ENCODE assay signal across 9 cellular contexts in genomic region chr1:36342426-36343185, GRCh38. TPM values are rescaled to one million over a fixed set of nuclear protein-coding genes. Genes with fewer than 3 reads are reported as not detected.
A peak's percentile ranks its signal among the peaks of the same experiment; 100 is the strongest.
DNase-seq lines count a peak whose midpoint lies in the region; ATAC-seq, FAIRE-seq and TF ChIP-seq lines count a peak whose summit lies in the region.
"Had no signal": no experiment of that assay in that cellular context is flagged by ENCODE, and none has a peak within 500 bp of the region (broad histone marks: within the 10 kb centered on the region; RNA-seq: fewer than 3 reads in every experiment).

No MANE protein-coding gene starts in this region.

- SMC1A ChIA-PET in GM12878 (lab: Charles Lee; ENCODE audit: uncharacterized antibody, unreplicated experiment) = interaction anchor here (0.6 to 2.8 kb wide), 9 partner anchors 11 to 129 kb away, joined by 3 to 36 read pairs (median 7); no protein-coding TSS in a partner anchor

- H3K9me3 ChIP-seq in H9 (ENCODE audit: control insufficient read depth, low read depth, low read length) (no peaks in the 10 kb centered on the region), GM12878 (replicated peaks; ENCODE audit: control insufficient read depth, insufficient read depth, low read length) (no peaks in the 10 kb centered on the region), kidney (ENCODE audit: control insufficient read depth in 1 of 2, low read length in 2 of 2) (no peaks in the 10 kb centered on the region)

- H2BK5ac ChIP-seq in H9 (ENCODE audit: insufficient read length, low read length) = no peak overlapping the region

- no peak for TF ChIP-seq EP300 in GM12878 (IDR thresholded peaks at IDR 0.05; ENCODE audit: borderline replicate concordance in 1 of 2, control insufficient read depth in 1 of 2, low read depth in 2 of 2, low read length in 2 of 2)

- no peak overlapping the region for H3K18ac ChIP-seq in H9 (ENCODE audit: insufficient read length, low read depth, low read length)

- H3K4me3 ChIP-seq in AG10803 (ENCODE audit: low read length) (no peak overlapping the region), GM12878 (no peak overlapping the region), kidney (ENCODE audit: low read length in 2 of 2) (no peak overlapping the region)

- H2BK15ac ChIP-seq in H9 (ENCODE audit: low read depth, low read length) = no peak overlapping the region

- TF ChIP-seq RAD21 in GM12878 (IDR thresholded peaks at IDR 0.05; ENCODE audit: insufficient read depth, low read depth, low read length) = peak; percentile 93

- intact Hi-C loops in GM12878 (cut with micrococcal nuclease; ENCODE audit: unreplicated experiment) = loop anchor here (1.0 kb wide), 2 partner anchors 27 to 78 kb away; no protein-coding TSS in a partner anchor
- intact Hi-C loops in kidney (cut with DNase I) = loop anchor here (5.0 kb wide), 1 partner anchor 80 kb away; no protein-coding TSS in a partner anchor

- H2BK120ac ChIP-seq in H9 (ENCODE audit: low read depth, low read length, poor library complexity, severe bottlenecking) = no peak overlapping the region

- H4K20me1 ChIP-seq in H9 (ENCODE audit: control insufficient read depth, insufficient read depth, insufficient read length) (no peaks in the 10 kb centered on the region), GM12878 (ENCODE audit: control insufficient read depth, insufficient read depth) (no peaks in the 10 kb centered on the region)

- in situ Hi-C loops in GM12878 (cut with MboI) = no loop called here

- H3K79me2 ChIP-seq in H9 (ENCODE audit: insufficient read depth, low read length) = no peaks in the 10 kb centered on the region
- H3K79me2 ChIP-seq in GM12878 (ENCODE audit: control insufficient read depth, insufficient read depth, low read length) = no peaks in the 10 kb centered on the region

- no peak overlapping the region for H3K56ac ChIP-seq in H9 (ENCODE audit: insufficient read length, low read depth, low read length)

- H3K36me3 ChIP-seq in GM12878 (ENCODE audit: control insufficient read depth in 2 of 2, insufficient read depth in 2 of 2, low read length in 1 of 2) (peaks cover 10% of the 10 kb centered on the region in 2 experiments; a peak in 3 of 4 replicates), kidney (ENCODE audit: control insufficient read depth in 1 of 2, insufficient read depth in 2 of 2, low read length in 2 of 2) (peaks cover 19 to 20% of the 10 kb centered on the region in 2 donors)

- POLR2A ChIA-PET in GM12878 (lab: Charles Lee) = interaction anchor here (0.6 to 1.0 kb wide), 2 partner anchors 44 to 45 kb away, joined by 3 read pairs; no protein-coding TSS in a partner anchor

- no peak overlapping the region for H2BK20ac ChIP-seq in H9 (ENCODE audit: low read depth, low read length, poor library complexity, severe bottlenecking)

- ATAC-seq in GM12878 = peak; percentile 93

- H3K4me2 ChIP-seq in H9 (ENCODE audit: insufficient read depth, insufficient read length, low read length) = no peak overlapping the region
- H3K4me2 ChIP-seq in GM12878 (ENCODE audit: control insufficient read depth, insufficient read depth) = no peak overlapping the region

- no peak overlapping the region for H3K4ac ChIP-seq in H9 (ENCODE audit: low read depth, low read length)

- H3K79me1 ChIP-seq in H9 (ENCODE audit: insufficient read depth, low read depth, low read length, poor library complexity, severe bottlenecking) = no peaks in the 10 kb centered on the region

- no peak for FAIRE-seq in GM12878 (lab: Jason Lieb, UNC)
- no peak for FAIRE-seq in kidney (lab: Jason Lieb, UNC)
- FAIRE-seq: islet of Langerhans had no signal

- RAD21 ChIA-PET in GM12878 (lab: Charles Lee; ENCODE audit: unreplicated experiment) = interaction anchor here (0.6 to 2.3 kb wide), 19 partner anchors 10 to 193 kb away, joined by 3 to 37 read pairs (median 3); partner anchors contain the start of genes OSCP1 and TRAPPC3

- no peak overlapping the region for H3K9ac ChIP-seq in H9 (ENCODE audit: extremely low read depth, insufficient read length, low read length)
- H3K9ac ChIP-seq in GM12878 (ENCODE audit: control insufficient read depth, insufficient read depth, low read length) = no peak overlapping the region
- H3K9ac ChIP-seq in kidney (ENCODE audit: low read length in 2 of 2) = no peak overlapping the region

- H3K4me3 Mint-ChIP-seq in H9 = no peak overlapping the region

- H3K23me2 ChIP-seq in H9 (ENCODE audit: insufficient read length, low read depth, low read length, poor library complexity, severe bottlenecking) = no peaks in the 10 kb centered on the region

- CTCF ChIA-PET in GM12878 (lab: Yijun Ruan, JAX) = interaction anchor here (0.6 to 13.5 kb wide), 27 partner anchors 8 to 482 kb away, joined by 3 to 157 read pairs (median 5); partner anchors contain the start of genes EVA1B, LSM10, SH3D21 and TRAPPC3

- no peak overlapping the region for H4K5ac ChIP-seq in H9 (ENCODE audit: insufficient read length, low read depth, low read length)

- no peaks in the 10 kb centered on the region for H3K9me3 Mint-ChIP-seq in H9

- DNase-seq in AG10803 (ENCODE audit: low read depth) = peak; percentile 75
- peak; percentile 67 for DNase-seq in H9
- DNase-seq in SW 1271 (lab: John Stamatoyannopoulos, UW) = peak; percentile 44 to 46
- no peak for DNase-seq in GM12878 (ENCODE audit: low read depth, low spot score)
- DNase-seq in kidney = no peak
- peak; percentile 30 for DNase-seq in stimulated activated CD8-positive, alpha-beta memory T cell treated with anti-CD3 and anti-CD28 coated beads, Interleukin-12 subunit alpha, Interleukin-12 subunit beta, amount 100 ng/mL, for 1 hour (ENCODE audit: low read depth)
- no peak for DNase-seq in occipital lobe (lab: John Stamatoyannopoulos, UW)
- DNase-seq in NCI-H1436 (lab: John Stamatoyannopoulos, UW) = no peak

- H3K4me1 ChIP-seq in H9 (ENCODE audit: insufficient read depth, low read length) = no peaks in the 10 kb centered on the region
- no peaks in the 10 kb centered on the region for H3K4me1 ChIP-seq in GM12878 (ENCODE audit: control insufficient read depth, insufficient read depth, low read length)
- peaks cover 0 to 13% of the 10 kb centered on the region in 2 donors for H3K4me1 ChIP-seq in kidney (ENCODE audit: control insufficient read depth in 1 of 2, insufficient read depth in 1 of 2, low read depth in 1 of 2, low read length in 2 of 2)

- H3K27me3 ChIP-seq in H9 (ENCODE audit: insufficient read depth, low read length) = no peaks in the 10 kb centered on the region
- H3K27me3 ChIP-seq in GM12878 (replicated peaks in 1 of 2; ENCODE audit: control insufficient read depth in 2 of 2, insufficient read depth in 2 of 2, low read length in 1 of 2) = no peaks in the 10 kb centered on the region

- BruUV-seq in GM12878 (replicated peaks; lab: Mats Ljungman, UMichigan) = no TSS peak

- H4K91ac ChIP-seq in H9 (ENCODE audit: insufficient read length, low read depth, low read length) = no peak overlapping the region

- H3K27ac ChIP-seq in H9 (ENCODE audit: insufficient read length, low read depth, low read length) (no peak overlapping the region), GM12878 (ENCODE audit: control insufficient read depth, insufficient read depth) (no peak overlapping the region), kidney (ENCODE audit: low read depth in 2 of 2, low read length in 2 of 2) (no peak overlapping the region)

- peaks cover 3 to 27% (median 21%) of the 10 kb centered on the region in 3 experiments; a peak in 6 of 7 replicates for H3K36me3 Mint-ChIP-seq in H9 (ENCODE audit: insufficient read depth in 1 of 3, low read depth in 3 of 3)

- no peak overlapping the region for H3K14ac ChIP-seq in H9 (ENCODE audit: insufficient read depth, low read length)

- TF ChIP-seq CTCF in AG10803 (conservative IDR thresholded peaks at IDR 0.05; ENCODE audit: low read length) = peak; percentile 74
- peak; percentile 75 for TF ChIP-seq CTCF in H9 (conservative IDR thresholded peaks at IDR 0.05)
- peak; percentile 68 to 90 (median 87) for TF ChIP-seq CTCF in GM12878 (IDR thresholded peaks at IDR 0.05 in 2 of 3, conservative IDR thresholded peaks at IDR 0.05 in 1 of 3; ENCODE audit: control insufficient read depth in 2 of 3, extremely low read depth in 1 of 3, insufficient read depth in 1 of 3, low read depth in 3 of 3, low read length in 3 of 3)
- peak; percentile 76 for TF ChIP-seq CTCF in kidney (IDR thresholded peaks at IDR 0.05; ENCODE audit: borderline replicate concordance, extremely low read depth, insufficient read depth)

- no peaks in the 10 kb centered on the region for H3K4me1 Mint-ChIP-seq in H9

- no peak overlapping the region for H2AFZ ChIP-seq in H9 (ENCODE audit: low read length)
- H2AFZ ChIP-seq in GM12878 (ENCODE audit: control insufficient read depth, low read depth, low read length) = no peak overlapping the region

- TF ChIP-seq POLR2A in GM12878 (IDR thresholded peaks at IDR 0.05; ENCODE audit: low read depth, low read length) = no peak

- no peak overlapping the region for H2BK12ac ChIP-seq in H9 (ENCODE audit: insufficient read length, low read depth, low read length)

- H3K27me3 Mint-ChIP-seq in H9 (ENCODE audit: low read depth) = no peaks in the 10 kb centered on the region; the same call in 1 of the 2 replicates

- no peak overlapping the region for H3K23ac ChIP-seq in H9 (ENCODE audit: insufficient read length, low read depth, low read length)

- no peak overlapping the region for H3K27ac Mint-ChIP-seq in H9

- no peak overlapping the region for H3T11ph ChIP-seq in H9 (ENCODE audit: low read length)

- H4K8ac ChIP-seq in H9 (replicated peaks; ENCODE audit: insufficient read length, low read depth, low read length) = no peak overlapping the region

- no peak overlapping the region for H2AK5ac ChIP-seq in H9 (ENCODE audit: insufficient read length, low read length)

- WGBS in H9 (ENCODE audit: extremely low coverage, insufficient read length, low lambda C conversion rate) = no CpG with 5 or more reads among the region's 10 CpGs
- 82% methylated on average over 10 of the region's 10 CpGs for WGBS in GM12878 (ENCODE audit: insufficient coverage, insufficient replicate concordance, low lambda C conversion rate, missing lambda C conversion rate)

RNA-seq across cellular contexts. Expression of gene EVA1B, which starts 19.2 kb away (rescaled TPM):
- total RNA-seq in H9 (2021) (5.5 and 6.4 TPM in 2 replicates), GM12878 (2014; rRNA removed) (6.4 and 6.9 TPM in 2 replicates), GM12878 (2014; rRNA removed; fragmentation: Illumina TruSeq; extraction: Trizol) (0.32 and 0.45 TPM in 2 replicates), GM12878 (2021) (5.3 and 6.1 TPM in 2 replicates), kidney (31.8 TPM), occipital lobe (4.5 TPM)
- total RNA-seq in GM12878 (2013; cell fraction: nucleolus; rRNA removed) = 1.2 TPM in 1 of 2 replicates, not detected in the other
- polyA plus RNA-seq in GM12878 (2011; ENCODE audit: low read depth) = 2.1 TPM
- polyA plus RNA-seq in GM12878 (2011; rRNA removed) (0.58 TPM in 1 of 2 replicates, not detected in the other), GM12878 (2014; fragmentation: Illumina TruSeq; extraction: Trizol) (not detected in 2 replicates), GM12878 (2014; fragmentation: Nextera tagmentation; extraction: Ambion mirVana) (under 1 TPM in 1 of 2 experiments, not detected in 1; 0.15 TPM), GM12878 (2014; rRNA removed) (3.4 and 6.7 TPM in 2 replicates), GM12878 (2016; fragmentation: Nextera tagmentation; extraction: Ambion mirVana) (1 to 10 TPM; 2.7 to 3.2 TPM), kidney (ENCODE audit: insufficient read depth, low read depth, low replicate concordance) (91.8 TPM)
- polyA plus RNA-seq in GM12878 (2011; cell fraction: cytosol; rRNA removed) = 1.5 and 2.1 TPM in 2 replicates
- 1.0 TPM in 2 replicates for polyA plus RNA-seq in GM12878 (2011; cell fraction: nucleus; rRNA removed)
- 9.5 and 12.8 TPM in 2 replicates for polyA plus RNA-seq in GM12878 (2012)
- polyA minus RNA-seq in GM12878 (2011; rRNA and poly(A)+ RNA removed) = 0.21 TPM in 1 of 2 replicates, not detected in the other
- not detected in 2 replicates for polyA minus RNA-seq in GM12878 (2011; cell fraction: cytosol; rRNA and poly(A)+ RNA removed)
- polyA minus RNA-seq in GM12878 (2011; cell fraction: nucleus; rRNA and poly(A)+ RNA removed) = not detected in 2 replicates

RNA-seq across cellular contexts. Expression of gene SH3D21, which starts 36.4 kb away (rescaled TPM):
- total RNA-seq in H9 (2021) = 16.9 and 18.3 TPM in 2 replicates
- total RNA-seq in GM12878 (2013; cell fraction: nucleolus; rRNA removed) = 31.8 and 32.6 TPM in 2 replicates
- 1.9 and 3.2 TPM in 2 replicates for total RNA-seq in GM12878 (2014; rRNA removed)
- total RNA-seq in GM12878 (2014; rRNA removed; fragmentation: Illumina TruSeq; extraction: Trizol) = 2.1 and 2.4 TPM in 2 replicates
- total RNA-seq in GM12878 (2021) = 4.9 and 5.5 TPM in 2 replicates
- polyA plus RNA-seq in GM12878 (2011; ENCODE audit: low read depth) = 17.9 TPM
- polyA plus RNA-seq in GM12878 (2011; rRNA removed) = 2.1 and 2.5 TPM in 2 replicates
- 1.9 and 2.3 TPM in 2 replicates for polyA plus RNA-seq in GM12878 (2011; cell fraction: cytosol; rRNA removed)
- polyA plus RNA-seq in GM12878 (2011; cell fraction: nucleus; rRNA removed) = 24.3 and 33.9 TPM in 2 replicates
- polyA plus RNA-seq in GM12878 (2012) = 17.2 and 21.1 TPM in 2 replicates
- polyA plus RNA-seq in GM12878 (2014; fragmentation: Illumina TruSeq; extraction: Trizol) = 2.3 and 5.1 TPM in 2 replicates
- under 1 TPM; 0.06 to 0.11 TPM for polyA plus RNA-seq in GM12878 (2014; fragmentation: Nextera tagmentation; extraction: Ambion mirVana)
- 5.7 and 5.9 TPM in 2 replicates for polyA plus RNA-seq in GM12878 (2014; rRNA removed)
- 1 to 10 TPM in 1 of 2 experiments, under 1 TPM in 1; 0.19 to 2.1 TPM for polyA plus RNA-seq in GM12878 (2016; fragmentation: Nextera tagmentation; extraction: Ambion mirVana)
- polyA minus RNA-seq in GM12878 (2011; rRNA and poly(A)+ RNA removed) = 0.88 and 4.3 TPM in 2 replicates
- 0.62 and 1.7 TPM in 2 replicates for polyA minus RNA-seq in GM12878 (2011; cell fraction: cytosol; rRNA and poly(A)+ RNA removed)
- polyA minus RNA-seq in GM12878 (2011; cell fraction: nucleus; rRNA and poly(A)+ RNA removed) = 4.8 and 7.2 TPM in 2 replicates
- 33.4 TPM for total RNA-seq in kidney
- 5.7 TPM for polyA plus RNA-seq in kidney (ENCODE audit: insufficient read depth, low read depth, low replicate concordance)
- 3.0 TPM for total RNA-seq in occipital lobe

RNA-seq across cellular contexts. Expression of gene STK40, which starts 43.1 kb away (rescaled TPM):
- 26.2 and 27.5 TPM in 2 replicates for total RNA-seq in H9 (2021)
- total RNA-seq in GM12878 (2013; cell fraction: nucleolus; rRNA removed) = 12.2 and 12.4 TPM in 2 replicates
- total RNA-seq in GM12878 (2014; rRNA removed) = 26.5 and 30.1 TPM in 2 replicates
- 13.6 and 14.3 TPM in 2 replicates for total RNA-seq in GM12878 (2014; rRNA removed; fragmentation: Illumina TruSeq; extraction: Trizol)
- total RNA-seq in GM12878 (2021) = 51.0 and 57.0 TPM in 2 replicates
- 11.9 TPM for polyA plus RNA-seq in GM12878 (2011; ENCODE audit: low read depth)
- polyA plus RNA-seq in GM12878 (2011; rRNA removed) = 17.2 and 29.0 TPM in 2 replicates
- polyA plus RNA-seq in GM12878 (2011; cell fraction: cytosol; rRNA removed) = 22.6 and 24.0 TPM in 2 replicates
- polyA plus RNA-seq in GM12878 (2011; cell fraction: nucleus; rRNA removed) = 20.1 and 24.6 TPM in 2 replicates
- 27.7 and 29.5 TPM in 2 replicates for polyA plus RNA-seq in GM12878 (2012)
- 11.6 and 28.4 TPM in 2 replicates for polyA plus RNA-seq in GM12878 (2014; fragmentation: Illumina TruSeq; extraction: Trizol)
- polyA plus RNA-seq in GM12878 (2014; fragmentation: Nextera tagmentation; extraction: Ambion mirVana) = 1 to 10 TPM in 1 of 2 experiments, under 1 TPM in 1; 0.27 to 2.1 TPM
- 37.0 and 40.6 TPM in 2 replicates for polyA plus RNA-seq in GM12878 (2014; rRNA removed)
- 10 to 100 TPM; 39.8 to 41.7 TPM for polyA plus RNA-seq in GM12878 (2016; fragmentation: Nextera tagmentation; extraction: Ambion mirVana)
- polyA minus RNA-seq in GM12878 (2011; rRNA and poly(A)+ RNA removed) = 22.2 and 22.4 TPM in 2 replicates
- 7.1 and 7.5 TPM in 2 replicates for polyA minus RNA-seq in GM12878 (2011; cell fraction: cytosol; rRNA and poly(A)+ RNA removed)
- 3.3 and 5.7 TPM in 2 replicates for polyA minus RNA-seq in GM12878 (2011; cell fraction: nucleus; rRNA and poly(A)+ RNA removed)
- total RNA-seq in kidney = 39.2 TPM
- 30.9 TPM for polyA plus RNA-seq in kidney (ENCODE audit: insufficient read depth, low read depth, low replicate concordance)
- 13.1 TPM for total RNA-seq in occipital lobe

RNA-seq across cellular contexts. Expression of gene LSM10, which starts 55.1 kb away (rescaled TPM):
- total RNA-seq in H9 (2021) (42.2 and 47.5 TPM in 2 replicates), GM12878 (2014; rRNA removed) (43.3 and 48.3 TPM in 2 replicates), GM12878 (2014; rRNA removed; fragmentation: Illumina TruSeq; extraction: Trizol) (11.9 and 13.1 TPM in 2 replicates), GM12878 (2021) (53.6 and 56.6 TPM in 2 replicates), kidney (29.5 TPM), occipital lobe (3.1 TPM)
- total RNA-seq in GM12878 (2013; cell fraction: nucleolus; rRNA removed) = 4.2 and 6.5 TPM in 2 replicates
- 39.7 TPM for polyA plus RNA-seq in GM12878 (2011; ENCODE audit: low read depth)
- polyA plus RNA-seq in GM12878 (2011; rRNA removed) (35.3 and 58.4 TPM in 2 replicates), GM12878 (2014; fragmentation: Illumina TruSeq; extraction: Trizol) (34.1 and 68.0 TPM in 2 replicates), GM12878 (2014; fragmentation: Nextera tagmentation; extraction: Ambion mirVana) (10 to 100 TPM; 26.6 to 36.0 TPM), GM12878 (2014; rRNA removed) (99.8 and 103 TPM in 2 replicates), GM12878 (2016; fragmentation: Nextera tagmentation; extraction: Ambion mirVana) (10 to 100 TPM; 85.9 to 97.3 TPM), kidney (ENCODE audit: insufficient read depth, low read depth, low replicate concordance) (91.6 TPM)
- 70.9 and 107 TPM in 2 replicates for polyA plus RNA-seq in GM12878 (2011; cell fraction: cytosol; rRNA removed)
- polyA plus RNA-seq in GM12878 (2011; cell fraction: nucleus; rRNA removed) = 31.8 and 32.9 TPM in 2 replicates
- polyA plus RNA-seq in GM12878 (2012) = 42.3 and 45.0 TPM in 2 replicates
- polyA minus RNA-seq in GM12878 (2011; rRNA and poly(A)+ RNA removed) = 38.8 and 41.3 TPM in 2 replicates
- polyA minus RNA-seq in GM12878 (2011; cell fraction: cytosol; rRNA and poly(A)+ RNA removed) = 10.7 and 23.7 TPM in 2 replicates
- 11.6 and 17.0 TPM in 2 replicates for polyA minus RNA-seq in GM12878 (2011; cell fraction: nucleus; rRNA and poly(A)+ RNA removed)

Comparison
In these comparisons a context has a peak if more than half of its experiments do, and no peak if none do; other contexts are left out.
1. DNase-seq: peak in AG10803 (single experiment), H9 (single experiment), SW 1271 (2 of 2) and stimulated activated CD8-positive, alpha-beta memory T cell treated with anti-CD3 and anti-CD28 coated beads, Interleukin-12 subunit alpha, Interleukin-12 subunit beta, amount 100 ng/mL, for 1 hour (single experiment); none in GM12878 (single experiment), kidney (single experiment), occipital lobe (single experiment) and NCI-H1436 (single experiment).
2. Peak in every context shown above with its lines, with median percentiles within 50 percentile points of each other: CTCF ChIP-seq.